Comparison of ENCODE assay signal across 12 cellular contexts in genomic region chr11:5234390-5234834, GRCh38. TPM values are rescaled to one million over a fixed set of nuclear protein-coding genes. Genes with fewer than 3 reads are reported as not detected.
DNase-seq lines count a peak whose midpoint lies in the region; ATAC-seq and TF ChIP-seq lines count a peak whose summit lies in the region.
"Had no signal": no experiment of that assay in that cellular context is flagged by ENCODE, and none has a peak within 500 bp of the region (broad histone marks: within the 10 kb centered on the region; RNA-seq: fewer than 3 reads in every experiment).

Gene HBD, minus strand, starts transcription at chr11:5234483. Its CDS starts 50 bp downstream, at chr11:5234433.

- ATAC-seq in left ventricle myocardium superior (no peak), HG03025 (IDR thresholded peaks at IDR 0.05; ENCODE audit: low FRiP score, unreplicated experiment) (peak; percentile 66)

- intact Hi-C loops in left ventricle myocardium superior (cut with micrococcal nuclease) = no loop called here

- H3K4me1 ChIP-seq in cardiac muscle cell (ENCODE audit: low read depth) = peaks cover 9% of the 10 kb centered on the region
- H3K4me1 ChIP-seq: left ventricle myocardium inferior had no signal

- no peaks in the 10 kb centered on the region for H3K27me3 ChIP-seq in cardiac muscle cell

- DNase-seq in cardiac muscle cell (ENCODE audit: low read depth in 1 of 2, low spot score in 1 of 2) = peak; percentile 3
- DNase-seq in left ventricle myocardium superior = no peak
- DNase-seq in RPMI7951 (ENCODE audit: low read depth) = peak; percentile 30
- peak; percentile 8 for DNase-seq in stromal cell of bone marrow (ENCODE audit: low read depth)
- no peak for DNase-seq in T1000 (lab: John Stamatoyannopoulos, UW)
- DNase-seq in GOT3 (lab: John Stamatoyannopoulos, UW) = no peak
- no peak for DNase-seq in SIG-M5 (lab: John Stamatoyannopoulos, UW)
- DNase-seq: activated CD4-positive, CD25-positive, alpha-beta regulatory T cell treated with anti-CD3 and anti-CD28 coated beads, Interleukin-2, amount 50 U/mL, for 72 hours; left ventricle myocardium inferior had no signal

- no peak within 1 kb of the TSS for H3K4me3 ChIP-seq in cardiac muscle cell
- H3K4me3 ChIP-seq: left ventricle myocardium inferior had no signal

- no peaks in the 10 kb centered on the region for H3K36me3 ChIP-seq in cardiac muscle cell
- H3K36me3 ChIP-seq: left ventricle myocardium inferior had no signal

- H3K9me3 ChIP-seq in cardiac muscle cell (ENCODE audit: low read depth) = no peaks in the 10 kb centered on the region
- H3K9me3 ChIP-seq: left ventricle myocardium inferior had no signal

- TF ChIP-seq CTCF in cardiac muscle cell (IDR thresholded peaks at IDR 0.05; ENCODE audit: low read depth, low read length) = no peak

- H3K27ac ChIP-seq in cardiac muscle cell = no peak within 1 kb of the TSS
- H3K27ac ChIP-seq: left ventricle myocardium inferior had no signal

RNA-seq across cellular contexts. Expression of gene HBD, which starts in this region (rescaled TPM):
- total RNA-seq in cardiac muscle cell (0.95 TPM in 1 of 2 replicates, not detected in the other), left ventricle myocardium superior (not detected)
- 2.8 TPM in 1 of 2 replicates, not detected in the other for polyA plus RNA-seq in cardiac muscle cell
- not detected in 2 replicates for total RNA-seq in RPMI7951 (2014; rRNA removed; shearing (Covaris generic))
- total RNA-seq: cerebellum, left ventricle myocardium inferior, NCI-H460 had no signal

Comparison
In these comparisons a context has a peak if more than half of its experiments do, and no peak if none do; other contexts are left out.
1. DNase-seq: peak in cardiac muscle cell (2 of 2) and stromal cell of bone marrow (single experiment); none in left ventricle myocardium superior (single experiment), T1000 (single experiment), GOT3 (single experiment) and SIG-M5 (single experiment).
2. Peak in DNase-seq in RPMI7951; RNA of the gene not detected or under 1 TPM.